Comparison of ENCODE assay signal across 18 cellular contexts in genomic region chr1:193404236-193404635, GRCh38.
"Had no signal": no experiment of that assay in that cellular context is flagged by ENCODE, and none has a peak within 500 bp of the region (broad histone marks: within the 10 kb centered on the region; RNA-seq: fewer than 3 reads in every experiment).

No MANE protein-coding gene starts in this region.

- H3K4me3 Mint-ChIP-seq: dendritic cell treated with granulocyte-macrophage colony-stimulating factor and Interleukin-4, amounts not matched to agents 40 ng/mL and 50 ng/mL, for 4 days; effector memory CD8-positive, alpha-beta T cell; naive thymus-derived CD8-positive, alpha-beta T cell; stimulated activated naive CD8-positive, alpha-beta T cell treated with anti-CD3 and anti-CD28 coated beads, Interleukin-15, Interleukin-2, amounts not matched to agents 100 ng/mL and 50 ng/mL, for 24 hours had no signal

- H3K27me3 ChIP-seq: esophagus muscularis mucosa, gastroesophageal sphincter, ovary, testis, tibial nerve, upper lobe of right lung, vagina had no signal

- DNase-seq: effector memory CD8-positive, alpha-beta T cell; glutamatergic neuron; kidney; naive thymus-derived CD8-positive, alpha-beta T cell; nucleus accumbens; ovary; right cardiac atrium; stimulated activated CD4-positive, alpha-beta T cell treated with anti-CD3 and anti-CD28 coated beads, Interleukin-2, amount 100 ng/mL, for 48 hours; testis; upper lobe of right lung had no signal

- H3K27me3 Mint-ChIP-seq: dendritic cell treated with granulocyte-macrophage colony-stimulating factor and Interleukin-4, amounts not matched to agents 40 ng/mL and 50 ng/mL, for 4 days; effector memory CD8-positive, alpha-beta T cell; naive thymus-derived CD8-positive, alpha-beta T cell; stimulated activated naive CD8-positive, alpha-beta T cell treated with anti-CD3 and anti-CD28 coated beads, Interleukin-15, Interleukin-2, amounts not matched to agents 100 ng/mL and 50 ng/mL, for 24 hours had no signal

- H3K4me3 ChIP-seq: esophagus muscularis mucosa, gastroesophageal sphincter, ovary, smooth muscle cell, testis, tibial nerve, upper lobe of right lung, vagina had no signal

- H3K4me1 ChIP-seq: upper lobe of right lung had no signal

- H3K9me3 Mint-ChIP-seq: dendritic cell treated with granulocyte-macrophage colony-stimulating factor and Interleukin-4, amounts not matched to agents 40 ng/mL and 50 ng/mL, for 4 days; effector memory CD8-positive, alpha-beta T cell; naive thymus-derived CD8-positive, alpha-beta T cell; stimulated activated naive CD8-positive, alpha-beta T cell treated with anti-CD3 and anti-CD28 coated beads, Interleukin-15, Interleukin-2, amounts not matched to agents 100 ng/mL and 50 ng/mL, for 24 hours had no signal

- ATAC-seq: effector memory CD8-positive, alpha-beta T cell; gastroesophageal sphincter; naive thymus-derived CD8-positive, alpha-beta T cell; right cardiac atrium; upper lobe of right lung had no signal

- H3K36me3 ChIP-seq: esophagus muscularis mucosa, gastroesophageal sphincter, ovary, tibial nerve, upper lobe of right lung, vagina had no signal

- H3K27ac Mint-ChIP-seq: dendritic cell treated with granulocyte-macrophage colony-stimulating factor and Interleukin-4, amounts not matched to agents 40 ng/mL and 50 ng/mL, for 4 days; effector memory CD8-positive, alpha-beta T cell; stimulated activated naive CD8-positive, alpha-beta T cell treated with anti-CD3 and anti-CD28 coated beads, Interleukin-15, Interleukin-2, amounts not matched to agents 100 ng/mL and 50 ng/mL, for 24 hours had no signal

- H3K27ac ChIP-seq: epithelial cell of prostate, esophagus muscularis mucosa, gastroesophageal sphincter, ovary, testis, tibial nerve, upper lobe of right lung, vagina had no signal

- H3K36me3 Mint-ChIP-seq: naive thymus-derived CD8-positive, alpha-beta T cell had no signal

- H3K9me3 ChIP-seq: esophagus muscularis mucosa, gastroesophageal sphincter, ovary, testis, tibial nerve, upper lobe of right lung, vagina had no signal

- H3K4me2 ChIP-seq: smooth muscle cell had no signal
